Comparison of ENCODE assay signal across 8 cellular contexts in the genomic region with DNA sequence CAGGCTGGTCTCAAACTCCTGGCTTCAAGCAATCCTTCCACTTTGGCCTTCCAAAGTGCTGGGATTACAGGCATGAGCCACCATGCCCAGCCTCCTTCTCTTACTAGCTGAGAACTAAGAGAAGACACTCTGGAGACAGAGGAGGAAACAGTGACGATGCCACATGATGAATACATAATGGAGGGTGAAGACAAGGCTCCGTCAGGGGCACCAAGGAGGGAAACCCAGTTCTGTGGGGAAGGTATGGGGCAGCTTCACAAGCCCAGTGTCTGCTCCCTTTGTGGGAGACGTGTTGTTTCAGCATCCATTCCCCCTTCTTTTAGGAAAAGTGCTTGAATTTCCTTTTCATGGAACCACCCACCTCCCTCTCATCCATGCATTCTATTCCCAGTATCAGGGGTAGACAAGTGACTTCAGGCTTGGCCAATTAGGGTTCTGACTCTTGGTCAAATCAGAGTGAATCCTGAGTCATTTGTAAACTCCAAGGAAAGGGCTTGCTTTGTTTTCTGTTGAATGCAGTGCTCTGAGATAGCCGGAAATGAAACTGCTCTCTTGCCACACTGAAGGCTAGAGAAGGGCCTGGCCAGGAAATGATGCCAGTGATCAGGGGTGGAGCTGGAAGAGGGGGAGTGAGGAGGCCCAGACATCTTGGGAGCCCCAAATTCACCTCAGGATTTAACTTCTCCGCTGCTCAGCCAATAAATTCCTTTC. TPM values are rescaled to one million over a fixed set of nuclear protein-coding genes. Genes with fewer than 3 reads are reported as not detected.
A peak's percentile ranks its signal among the peaks of the same experiment; 100 is the strongest.
DNase-seq lines count a peak whose midpoint lies in the region; ATAC-seq and TF ChIP-seq lines count a peak whose summit lies in the region.

No MANE protein-coding gene starts in this region.

- BruUV-seq in A673 (replicated peaks; lab: Mats Ljungman, UMichigan): no TSS peak

- ATAC-seq in GM18873 (IDR thresholded peaks at IDR 0.05; ENCODE audit: low FRiP score, unreplicated experiment): peak; percentile 74
- peak; percentile 83 for ATAC-seq in HG03103 (IDR thresholded peaks at IDR 0.05; ENCODE audit: low read depth, unreplicated experiment)
- ATAC-seq in left lung: peak; percentile 82

- H3K4me1 ChIP-seq in A673 (ENCODE audit: insufficient read depth, low read length, poor library complexity, severe bottlenecking): peaks cover 7% of the 10 kb centered on the region
- H3K4me1 ChIP-seq in left lung: peaks cover 0 to 48% of the 10 kb centered on the region in 2 donors
- no peaks in the 10 kb centered on the region for H3K4me1 ChIP-seq in stomach smooth muscle (ENCODE audit: control insufficient read depth, insufficient read depth, low read length)

- DNase-seq in A673 (ENCODE audit: low spot score) (peak; percentile 43), T follicular helper cell (ENCODE audit: low read depth) (peak; percentile 12), astrocyte of the spinal cord (ENCODE audit: low read depth, low spot score) (peak; percentile 54), left lung (peak in 1 of 2 donors; percentile 74), kidney glomerular epithelial cell (lab: John Stamatoyannopoulos, UW) (no peak)

- peak overlapping the region; percentile 67 for H3K27ac ChIP-seq in A673 (ENCODE audit: low read depth, low read length, poor library complexity, severe bottlenecking)
- H3K27ac ChIP-seq in left lung: peak overlapping the region; percentile 83 to 96
- peak overlapping the region; percentile 31 for H3K27ac ChIP-seq in stomach smooth muscle (ENCODE audit: low read length)

- H3K4me3 ChIP-seq in A673 (ENCODE audit: low read depth, low read length, poor library complexity, severe bottlenecking) (no peak overlapping the region), astrocyte of the spinal cord (ENCODE audit: low read depth, low read length) (no peak overlapping the region), left lung (no peak overlapping the region), stomach smooth muscle (ENCODE audit: low read length in 2 of 2) (no peak overlapping the region)

- H3K36me3 ChIP-seq in A673 (ENCODE audit: insufficient read depth, low read length, poor library complexity, severe bottlenecking) (no peaks in the 10 kb centered on the region), left lung (no peaks in the 10 kb centered on the region), stomach smooth muscle (ENCODE audit: control insufficient read depth in 2 of 2, insufficient read depth in 2 of 2, low read length in 2 of 2) (peaks cover 4 to 5% of the 10 kb centered on the region in 2 donors)

- POLR2A ChIA-PET in A673 (lab: Charles Lee; ENCODE audit: low non-redundant PET): no interaction called here

- TF ChIP-seq CTCF in A673 (conservative IDR thresholded peaks at IDR 0.05; ENCODE audit: low read depth, low read length) (no peak), astrocyte of the spinal cord (IDR thresholded peaks at IDR 0.05; ENCODE audit: low read depth, low read length) (no peak), left lung (IDR thresholded peaks at IDR 0.05) (no peak)

- no peak overlapping the region for H3K9ac ChIP-seq in stomach smooth muscle (ENCODE audit: low read length in 2 of 2)

- H3K27me3 ChIP-seq in A673 (replicated peaks; ENCODE audit: insufficient read depth, low read depth, low read length, poor library complexity): no peaks in the 10 kb centered on the region
- no peaks in the 10 kb centered on the region for H3K27me3 ChIP-seq in left lung
- no peaks in the 10 kb centered on the region for H3K27me3 ChIP-seq in stomach smooth muscle (ENCODE audit: control insufficient read depth in 1 of 2, insufficient read depth in 2 of 2, low read length in 2 of 2)

- in situ Hi-C loops in astrocyte of the spinal cord (cut with HindIII; ENCODE audit: low sequenced_read_pairs): no loop called here

- CTCF ChIA-PET in A673 (lab: Charles Lee): interaction anchor here (0.5 to 0.6 kb wide), 2 partner anchors 25 to 35 kb away, joined by 10 read pairs; no protein-coding TSS in a partner anchor

- intact Hi-C loops in A673 (cut with micrococcal nuclease; ENCODE audit: unreplicated experiment): no loop called here
- intact Hi-C loops in left lung (cut with DNase I): no loop called here

- no peaks in the 10 kb centered on the region for H3K9me3 ChIP-seq in A673 (ENCODE audit: low read depth, low read length, poor library complexity, severe bottlenecking)
- H3K9me3 ChIP-seq in left lung: no peaks in the 10 kb centered on the region
- H3K9me3 ChIP-seq in stomach smooth muscle (ENCODE audit: control insufficient read depth in 2 of 2, low read length in 2 of 2): no peaks in the 10 kb centered on the region

RNA-seq across cellular contexts. Expression of gene TMEM127, which starts 23.7 kb away (rescaled TPM):
- 23.6 and 25.5 TPM in 2 replicates for total RNA-seq in A673 (2021)
- 10 to 100 TPM; 66.1 to 79.9 TPM for total RNA-seq in left lung

RNA-seq across cellular contexts. Expression of gene CIAO1, which starts 24.0 kb away (rescaled TPM):
- total RNA-seq in A673 (2021) (76.8 and 79.7 TPM in 2 replicates), left lung (10 to 100 TPM; 59.8 to 69.1 TPM)

RNA-seq across cellular contexts. Expression of gene STARD7, which starts 33.4 kb away (rescaled TPM):
- 189 and 201 TPM in 2 replicates for total RNA-seq in A673 (2021)
- total RNA-seq in left lung: 100 to 1,000 TPM; 132 to 142 TPM

Comparison
In these comparisons a context has a peak if more than half of its experiments do, and no peak if none do; other contexts are left out.
1. H3K27ac ChIP-seq: peak in every context shown above with its lines; median percentile 90 in left lung; 67 in A673; 31 in stomach smooth muscle.